Comparison of ENCODE assay signal across 14 cellular contexts in genomic region chr21:34071683-34072082, GRCh38. TPM values are rescaled to one million over a fixed set of nuclear protein-coding genes. Genes with fewer than 3 reads are reported as not detected.
A peak's percentile ranks its signal among the peaks of the same experiment; 100 is the strongest.
DNase-seq lines count a peak whose midpoint lies in the region; ATAC-seq and TF ChIP-seq lines count a peak whose summit lies in the region.
"Had no signal": no experiment of that assay in that cellular context is flagged by ENCODE, and none has a peak within 500 bp of the region (broad histone marks: within the 10 kb centered on the region; RNA-seq: fewer than 3 reads in every experiment).

No MANE protein-coding gene starts in this region.

- H3K27me3 ChIP-seq in thoracic aorta (replicated peaks; ENCODE audit: insufficient read depth), result no peaks in the 10 kb centered on the region
- H3K27me3 ChIP-seq: colonic mucosa, SJSA1, transverse colon had no signal

- no peak overlapping the region for H3K4me3 ChIP-seq in thoracic aorta
- H3K4me3 ChIP-seq: colonic mucosa, prostate gland, SJSA1, transverse colon had no signal

- peaks cover 25% of the 10 kb centered on the region for H3K36me3 Mint-ChIP-seq in activated naive CD4-positive, alpha-beta T cell treated with anti-CD3 and anti-CD28 coated beads, Interleukin-2, amount 10 ng/mL, durations not matched to agents 7 days and 5 days
- H3K36me3 Mint-ChIP-seq in activated CD8-positive, alpha-beta T cell treated with anti-CD3 and anti-CD28 coated beads for 36 hours (ENCODE audit: low read depth), result peaks cover 22% of the 10 kb centered on the region
- no peaks in the 10 kb centered on the region for H3K36me3 Mint-ChIP-seq in naive B cell

- ATAC-seq in activated CD8-positive, alpha-beta T cell treated with anti-CD3 and anti-CD28 coated beads for 36 hours, result no peak
- ATAC-seq in naive B cell (ENCODE audit: low read depth in 2 of 2) (no peak), thoracic aorta (ENCODE audit: insufficient number of reproducible peaks, low FRiP score, low read depth) (no peak)

- H3K4me1 ChIP-seq in thoracic aorta (ENCODE audit: control insufficient read depth in 1 of 2, low read depth in 2 of 2), result peaks cover 9 to 30% of the 10 kb centered on the region in 2 donors
- H3K4me1 ChIP-seq: colonic mucosa had no signal

- peak overlapping the region; percentile 81 to 82 for H3K27ac ChIP-seq in thoracic aorta
- H3K27ac ChIP-seq: SJSA1 had no signal

- no peak for TF ChIP-seq CTCF in activated CD8-positive, alpha-beta T cell treated with anti-CD3 and anti-CD28 coated beads for 36 hours (IDR thresholded peaks at IDR 0.05)
- no peak for TF ChIP-seq CTCF in thoracic aorta (IDR thresholded peaks at IDR 0.05)

- H3K9me3 Mint-ChIP-seq in activated naive CD4-positive, alpha-beta T cell treated with anti-CD3 and anti-CD28 coated beads, Interleukin-2, amount 10 ng/mL, durations not matched to agents 7 days and 5 days, result no peaks in the 10 kb centered on the region
- H3K9me3 Mint-ChIP-seq in activated CD8-positive, alpha-beta T cell treated with anti-CD3 and anti-CD28 coated beads for 36 hours, result no peaks in the 10 kb centered on the region
- H3K9me3 Mint-ChIP-seq in naive B cell, result no peaks in the 10 kb centered on the region

- H3K4me1 Mint-ChIP-seq in activated naive CD4-positive, alpha-beta T cell treated with anti-CD3 and anti-CD28 coated beads, Interleukin-2, amount 10 ng/mL, durations not matched to agents 7 days and 5 days, result peaks cover 32% of the 10 kb centered on the region
- peaks cover 23% of the 10 kb centered on the region for H3K4me1 Mint-ChIP-seq in activated CD8-positive, alpha-beta T cell treated with anti-CD3 and anti-CD28 coated beads for 36 hours (ENCODE audit: low read depth)
- H3K4me1 Mint-ChIP-seq in naive B cell, result peaks cover 16 to 31% (median 22%) of the 10 kb centered on the region in 3 donors

- no peak for DNase-seq in activated naive CD4-positive, alpha-beta T cell treated with anti-CD3 and anti-CD28 coated beads, Interleukin-2, amount 10 ng/mL, durations not matched to agents 7 days and 5 days
- DNase-seq in activated naive CD4-positive, alpha-beta T cell treated with Interleukin-2 at 50 U/mL for 16 hours, result no peak
- no peak for DNase-seq in activated CD8-positive, alpha-beta T cell treated with anti-CD3 and anti-CD28 coated beads for 36 hours
- DNase-seq in naive B cell (no peak), thoracic aorta (ENCODE audit: low spot score) (no peak), DMS79 (lab: John Stamatoyannopoulos, UW) (no peak), activated gamma-delta T cell treated with Interleukin-2 at 50 U/mL for 16 hours (no peak)
- no peak for DNase-seq in activated effector memory CD4-positive, alpha-beta T cell treated with anti-CD3 and anti-CD28 coated beads, Interleukin-2, amount 50 U/mL, for 16 hours
- DNase-seq: colonic mucosa, DMS 273 treated with DMSO at 0.1 percent for 48 hours, NCI-H187, transverse colon had no signal

- POLR2A ChIA-PET in activated CD8-positive, alpha-beta T cell treated with anti-CD3 and anti-CD28 coated beads for 36 hours (lab: Charles Lee), result no interaction called here

- CTCF ChIA-PET in activated naive CD4-positive, alpha-beta T cell treated with anti-CD3 and anti-CD28 coated beads, Interleukin-2, amount 10 ng/mL, durations not matched to agents 7 days and 5 days (lab: Charles Lee), result interaction anchor here (4.7 kb wide), 1 partner anchor 148 kb away, joined by 36 read pairs; no protein-coding TSS in a partner anchor
- CTCF ChIA-PET in activated CD8-positive, alpha-beta T cell treated with anti-CD3 and anti-CD28 coated beads for 36 hours (lab: Charles Lee), result interaction anchor here (1.3 kb wide), 1 partner anchor 57 kb away, joined by 4 read pairs; no protein-coding TSS in a partner anchor

- intact Hi-C loops in activated CD8-positive, alpha-beta T cell treated with anti-CD3 and anti-CD28 coated beads for 36 hours (cut with micrococcal nuclease), result no loop called here

- peaks cover 13% of the 10 kb centered on the region for H3K27me3 Mint-ChIP-seq in activated naive CD4-positive, alpha-beta T cell treated with anti-CD3 and anti-CD28 coated beads, Interleukin-2, amount 10 ng/mL, durations not matched to agents 7 days and 5 days
- H3K27me3 Mint-ChIP-seq in activated CD8-positive, alpha-beta T cell treated with anti-CD3 and anti-CD28 coated beads for 36 hours, result no peaks in the 10 kb centered on the region
- H3K27me3 Mint-ChIP-seq in naive B cell, result no peaks in the 10 kb centered on the region

- peak overlapping the region; percentile 78 for H3K4me3 Mint-ChIP-seq in activated naive CD4-positive, alpha-beta T cell treated with anti-CD3 and anti-CD28 coated beads, Interleukin-2, amount 10 ng/mL, durations not matched to agents 7 days and 5 days
- H3K4me3 Mint-ChIP-seq in activated CD8-positive, alpha-beta T cell treated with anti-CD3 and anti-CD28 coated beads for 36 hours, result peak overlapping the region; percentile 66
- peak overlapping the region in 7 of 8 donors; percentile 75 to 93 (median 87) for H3K4me3 Mint-ChIP-seq in naive B cell

- no peak overlapping the region for H3K27ac Mint-ChIP-seq in activated naive CD4-positive, alpha-beta T cell treated with anti-CD3 and anti-CD28 coated beads, Interleukin-2, amount 10 ng/mL, durations not matched to agents 7 days and 5 days
- no peak overlapping the region for H3K27ac Mint-ChIP-seq in activated CD8-positive, alpha-beta T cell treated with anti-CD3 and anti-CD28 coated beads for 36 hours
- H3K27ac Mint-ChIP-seq in naive B cell, result peak overlapping the region in 2 of 6 donors; percentile 1 to 65

- no peaks in the 10 kb centered on the region for H3K9me3 ChIP-seq in thoracic aorta
- H3K9me3 ChIP-seq: colonic mucosa, prostate gland, transverse colon had no signal

- no peaks in the 10 kb centered on the region for H3K36me3 ChIP-seq in thoracic aorta
- H3K36me3 ChIP-seq: colonic mucosa, prostate gland, transverse colon had no signal

RNA-seq across cellular contexts. Expression of gene MRPS6, which starts 1.7 kb away (rescaled TPM):
- total RNA-seq in activated CD8-positive, alpha-beta T cell treated with anti-CD3 and anti-CD28 coated beads for 36 hours, result 10 to 100 TPM; 93.9 to 95.2 TPM
- 100 to 1,000 TPM in 3 of 6 donors, 10 to 100 TPM in 3; 92.5 to 132 (median 103) TPM for polyA plus RNA-seq in naive B cell (ENCODE audit: low read depth in 6 of 6)
- total RNA-seq in thoracic aorta, result 10 to 100 TPM; 27.9 to 30.9 TPM

RNA-seq across cellular contexts. Expression of gene SLC5A3, which starts 1.7 kb away (rescaled TPM):
- 10 to 100 TPM; 21.1 to 21.9 TPM for total RNA-seq in activated CD8-positive, alpha-beta T cell treated with anti-CD3 and anti-CD28 coated beads for 36 hours
- polyA plus RNA-seq in naive B cell (ENCODE audit: low read depth in 6 of 6), result under 1 TPM; 0.06 to 0.92 (median 0.71) TPM
- 10 to 100 TPM; 35.2 to 37.2 TPM for total RNA-seq in thoracic aorta
